Comparison of ENCODE assay signal across 8 cellular contexts in genomic region chr7:101880536-101881443, GRCh38.
DNase-seq lines count a peak whose midpoint lies in the region; ATAC-seq, FAIRE-seq and TF ChIP-seq lines count a peak whose summit lies in the region.

No MANE protein-coding gene starts in this region.

- CTCF ChIA-PET in activated naive CD4-positive, alpha-beta T cell treated with anti-CD3 and anti-CD28 coated beads, Interleukin-2, amount 10 ng/mL, durations not matched to agents 7 days and 5 days (lab: Charles Lee): no interaction called here

- H3K36me3 ChIP-seq in tibial artery: no peaks in the 10 kb centered on the region

- no peaks in the 10 kb centered on the region for H3K9me3 Mint-ChIP-seq in activated naive CD4-positive, alpha-beta T cell treated with anti-CD3 and anti-CD28 coated beads, Interleukin-2, amount 50 U/mL, for 24 hours
- H3K9me3 Mint-ChIP-seq in activated naive CD4-positive, alpha-beta T cell treated with anti-CD3 and anti-CD28 coated beads, Interleukin-2, amount 10 ng/mL, durations not matched to agents 7 days and 5 days: no peaks in the 10 kb centered on the region
- H3K9me3 Mint-ChIP-seq in activated naive CD8-positive, alpha-beta T cell treated with anti-CD3 and anti-CD28 coated beads for 36 hours: no peaks in the 10 kb centered on the region

- H3K27ac Mint-ChIP-seq in activated naive CD4-positive, alpha-beta T cell treated with anti-CD3 and anti-CD28 coated beads, Interleukin-2, amount 50 U/mL, for 24 hours: peak overlapping the region; percentile 21
- no peak overlapping the region for H3K27ac Mint-ChIP-seq in activated naive CD4-positive, alpha-beta T cell treated with anti-CD3 and anti-CD28 coated beads, Interleukin-2, amount 10 ng/mL, durations not matched to agents 7 days and 5 days
- H3K27ac Mint-ChIP-seq in activated naive CD8-positive, alpha-beta T cell treated with anti-CD3 and anti-CD28 coated beads for 36 hours: peak overlapping the region; percentile 1

- no peak overlapping the region for H3K4me3 Mint-ChIP-seq in activated naive CD4-positive, alpha-beta T cell treated with anti-CD3 and anti-CD28 coated beads, Interleukin-2, amount 50 U/mL, for 24 hours
- no peak overlapping the region for H3K4me3 Mint-ChIP-seq in activated naive CD4-positive, alpha-beta T cell treated with anti-CD3 and anti-CD28 coated beads, Interleukin-2, amount 10 ng/mL, durations not matched to agents 7 days and 5 days
- no peak overlapping the region for H3K4me3 Mint-ChIP-seq in activated naive CD8-positive, alpha-beta T cell treated with anti-CD3 and anti-CD28 coated beads for 36 hours

- H3K9me3 ChIP-seq in tibial artery: no peaks in the 10 kb centered on the region

- peak overlapping the region; percentile 78 for H3K27ac ChIP-seq in tibial artery

- no peaks in the 10 kb centered on the region for H3K27me3 ChIP-seq in tibial artery

- no peaks in the 10 kb centered on the region for H3K36me3 Mint-ChIP-seq in activated naive CD4-positive, alpha-beta T cell treated with anti-CD3 and anti-CD28 coated beads, Interleukin-2, amount 50 U/mL, for 24 hours
- peaks cover 1% of the 10 kb centered on the region for H3K36me3 Mint-ChIP-seq in activated naive CD4-positive, alpha-beta T cell treated with anti-CD3 and anti-CD28 coated beads, Interleukin-2, amount 10 ng/mL, durations not matched to agents 7 days and 5 days
- H3K36me3 Mint-ChIP-seq in activated naive CD8-positive, alpha-beta T cell treated with anti-CD3 and anti-CD28 coated beads for 36 hours: peaks cover 3% of the 10 kb centered on the region

- peaks cover 5 to 53% (median 26%) of the 10 kb centered on the region in 4 donors for H3K4me1 ChIP-seq in tibial artery

- DNase-seq in activated naive CD4-positive, alpha-beta T cell treated with anti-CD3 and anti-CD28 coated beads, Interleukin-2, amount 10 ng/mL, durations not matched to agents 7 days and 5 days: no peak
- DNase-seq in activated naive CD8-positive, alpha-beta T cell treated with anti-CD3 and anti-CD28 coated beads for 36 hours: no peak
- DNase-seq in tibial artery (no peak), putamen (ENCODE audit: low spot score) (no peak), MV-4-11 (lab: John Stamatoyannopoulos, UW) (no peak)

- H3K27me3 Mint-ChIP-seq in activated naive CD4-positive, alpha-beta T cell treated with anti-CD3 and anti-CD28 coated beads, Interleukin-2, amount 50 U/mL, for 24 hours: no peaks in the 10 kb centered on the region
- no peaks in the 10 kb centered on the region for H3K27me3 Mint-ChIP-seq in activated naive CD4-positive, alpha-beta T cell treated with anti-CD3 and anti-CD28 coated beads, Interleukin-2, amount 10 ng/mL, durations not matched to agents 7 days and 5 days
- H3K27me3 Mint-ChIP-seq in activated naive CD8-positive, alpha-beta T cell treated with anti-CD3 and anti-CD28 coated beads for 36 hours: no peaks in the 10 kb centered on the region

- ATAC-seq in HG03520 (IDR thresholded peaks at IDR 0.05; ENCODE audit: unreplicated experiment): no peak

- peaks cover 43% of the 10 kb centered on the region for H3K4me1 Mint-ChIP-seq in activated naive CD4-positive, alpha-beta T cell treated with anti-CD3 and anti-CD28 coated beads, Interleukin-2, amount 50 U/mL, for 24 hours
- peaks cover 36% of the 10 kb centered on the region for H3K4me1 Mint-ChIP-seq in activated naive CD4-positive, alpha-beta T cell treated with anti-CD3 and anti-CD28 coated beads, Interleukin-2, amount 10 ng/mL, durations not matched to agents 7 days and 5 days
- peaks cover 38% of the 10 kb centered on the region for H3K4me1 Mint-ChIP-seq in activated naive CD8-positive, alpha-beta T cell treated with anti-CD3 and anti-CD28 coated beads for 36 hours

- intact Hi-C loops in tibial artery (cut with DNase I; ENCODE audit: low total_unique reads): no loop called here

- H3K4me3 ChIP-seq in tibial artery: no peak overlapping the region

- FAIRE-seq in islet of Langerhans (lab: Jason Lieb, UNC): peak; percentile 27

- no peak for TF ChIP-seq CTCF in tibial artery (IDR thresholded peaks at IDR 0.05)
